ENCODE assay signal across 19 cellular contexts in the genomic region with DNA sequence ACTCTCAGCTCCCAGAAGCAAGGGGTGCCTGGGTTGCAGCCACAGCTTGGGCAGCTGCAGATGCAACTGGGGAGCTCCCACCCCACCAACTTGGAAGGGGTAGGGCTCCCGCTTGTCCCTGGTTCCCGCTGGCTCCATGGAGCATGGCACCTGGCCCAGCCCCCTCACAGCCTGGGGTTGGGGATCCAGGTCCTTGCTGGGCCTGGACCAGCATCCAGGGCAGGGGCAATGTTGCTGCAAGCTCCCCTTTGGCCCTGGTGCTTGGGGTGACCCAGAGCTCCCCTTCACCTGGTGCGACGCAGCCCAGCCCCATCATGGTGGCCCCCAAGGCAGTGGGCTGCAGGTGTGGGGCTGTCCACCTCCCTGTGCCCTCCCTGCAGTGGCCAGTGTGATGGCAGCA.
"Had no signal": no experiment of that assay in that cellular context is flagged by ENCODE, and none has a peak within 500 bp of the region (broad histone marks: within the 10 kb centered on the region; RNA-seq: fewer than 3 reads in every experiment).

No MANE protein-coding gene starts in this region.

- H3K27ac ChIP-seq: cardiac muscle cell, colonic mucosa, esophagus squamous epithelium, parathyroid adenoma, prostate gland, stomach had no signal

- H3K4me3 ChIP-seq: cardiac muscle cell, colonic mucosa, esophagus squamous epithelium, prostate gland, stomach, uterus had no signal

- H3K36me3 ChIP-seq: cardiac muscle cell, colonic mucosa, esophagus squamous epithelium, prostate gland, stomach, uterus had no signal

- H3K4me3 Mint-ChIP-seq: nephron had no signal

- H2AFZ ChIP-seq: parathyroid adenoma had no signal

- H3K9me3 ChIP-seq: colonic mucosa, esophagus squamous epithelium, prostate gland, stomach, uterus had no signal

- H3K4me1 ChIP-seq: colonic mucosa, esophagus squamous epithelium, parathyroid adenoma, prostate gland, stomach had no signal

- H3K9ac ChIP-seq: parathyroid adenoma had no signal

- H3K79me2 ChIP-seq: parathyroid adenoma had no signal

- H3K27me3 ChIP-seq: cardiac muscle cell, colonic mucosa, esophagus squamous epithelium, uterus had no signal

- DNase-seq: cerebellar nuclear complex; colonic mucosa; dermis blood vessel endothelial cell; esophagus squamous epithelium; foreskin fibroblast; head of caudate nucleus; hippocampal formation; islet precursor cell; stimulated activated CD4-positive, alpha-beta T cell treated with anti-CD3 and anti-CD28 coated beads, Interleukin-2, amount 100 ng/mL, for 24 hours; stimulated activated CD4-positive, alpha-beta T cell treated with anti-CD3 and anti-CD28 coated beads, Interleukin-4, amount 100 ng/mL, for 4 hours; stimulated activated naive CD4-positive, alpha-beta T cell; stomach; substantia nigra; trophoblast cell; uterus had no signal
